18 cellular contexts compared by ENCODE assay signal in genomic region chr2:113676651-113677050, GRCh38.
"Had no signal": no experiment of that assay in that cellular context is flagged by ENCODE, and none has a peak within 500 bp of the region (broad histone marks: within the 10 kb centered on the region; RNA-seq: fewer than 3 reads in every experiment).

No MANE protein-coding gene starts in this region.

- H3K4me3 Mint-ChIP-seq: effector memory CD8-positive, alpha-beta T cell; natural killer cell had no signal

- H3K36me3 Mint-ChIP-seq: natural killer cell had no signal

- H3K9me3 ChIP-seq: esophagus squamous epithelium, lower lobe of right lung, pancreas, right lobe of liver, stomach, thyroid gland, vagina had no signal

- H3K4me1 ChIP-seq: esophagus squamous epithelium, lower lobe of right lung, pancreas, right lobe of liver, stomach, thyroid gland, vagina had no signal

- H3K9me3 Mint-ChIP-seq: effector memory CD8-positive, alpha-beta T cell; natural killer cell had no signal

- H3K4me3 ChIP-seq: esophagus squamous epithelium, hepatocyte, lower lobe of right lung, pancreas, right lobe of liver, stomach, thyroid gland, vagina had no signal

- H3K27ac ChIP-seq: esophagus squamous epithelium, hepatocyte, lower lobe of right lung, pancreas, right lobe of liver, stomach, thyroid gland, vagina had no signal

- H3K36me3 ChIP-seq: esophagus squamous epithelium, lower lobe of right lung, pancreas, right lobe of liver, stomach, thyroid gland, vagina had no signal

- DNase-seq: cortex of kidney; effector memory CD8-positive, alpha-beta T cell; esophagus squamous epithelium; kidney; lower lobe of right lung; natural killer cell; occipital lobe; pancreas; right lobe of liver; small intestine; stimulated activated CD4-positive, alpha-beta T cell treated with anti-CD3 and anti-CD28 coated beads, Interleukin-15, amount 100 ng/mL, for 24 hours; stimulated activated CD4-positive, alpha-beta T cell treated with anti-CD3 and anti-CD28 coated beads, Interleukin-2, amount 100 ng/mL, for 48 hours; stimulated activated naive CD4-positive, alpha-beta T cell treated with Interleukin-2 at 50 U/mL for 16 hours; stomach; thyroid gland; trophoblast cell had no signal

- H3K27me3 ChIP-seq: esophagus squamous epithelium, hepatocyte, pancreas, right lobe of liver, stomach, thyroid gland, vagina had no signal

- H3K27ac Mint-ChIP-seq: effector memory CD8-positive, alpha-beta T cell; natural killer cell had no signal

- ATAC-seq: effector memory CD8-positive, alpha-beta T cell; lower lobe of right lung; natural killer cell; pancreas; right lobe of liver had no signal
